1 cellular context compared by ENCODE assay signal in the genomic region with DNA sequence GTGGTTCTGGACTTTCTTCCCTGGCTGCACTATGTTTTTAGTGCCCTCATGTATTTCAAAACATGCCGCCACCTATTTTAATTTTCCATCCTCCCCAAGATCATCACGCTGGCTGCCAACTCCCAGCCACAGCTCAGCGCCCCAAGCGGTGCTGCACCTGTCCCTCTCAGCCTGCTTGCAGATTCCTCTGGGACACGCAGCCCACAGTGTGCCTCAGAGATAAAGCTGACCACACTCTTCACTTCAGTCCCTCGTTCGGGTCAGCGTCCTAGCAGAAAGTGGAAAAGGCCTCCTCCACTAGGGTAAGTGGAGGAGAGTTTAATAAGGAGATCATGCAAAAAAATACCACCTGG.
TF ChIP-seq lines count a peak whose summit lies in the region.

No MANE protein-coding gene starts in this region.

TF ChIP-seq in K562, 482 proteins besides CTCF, POLR2A, EP300 and RAD21 (continued from another document):
- TF ChIP-seq, protein P1, sequence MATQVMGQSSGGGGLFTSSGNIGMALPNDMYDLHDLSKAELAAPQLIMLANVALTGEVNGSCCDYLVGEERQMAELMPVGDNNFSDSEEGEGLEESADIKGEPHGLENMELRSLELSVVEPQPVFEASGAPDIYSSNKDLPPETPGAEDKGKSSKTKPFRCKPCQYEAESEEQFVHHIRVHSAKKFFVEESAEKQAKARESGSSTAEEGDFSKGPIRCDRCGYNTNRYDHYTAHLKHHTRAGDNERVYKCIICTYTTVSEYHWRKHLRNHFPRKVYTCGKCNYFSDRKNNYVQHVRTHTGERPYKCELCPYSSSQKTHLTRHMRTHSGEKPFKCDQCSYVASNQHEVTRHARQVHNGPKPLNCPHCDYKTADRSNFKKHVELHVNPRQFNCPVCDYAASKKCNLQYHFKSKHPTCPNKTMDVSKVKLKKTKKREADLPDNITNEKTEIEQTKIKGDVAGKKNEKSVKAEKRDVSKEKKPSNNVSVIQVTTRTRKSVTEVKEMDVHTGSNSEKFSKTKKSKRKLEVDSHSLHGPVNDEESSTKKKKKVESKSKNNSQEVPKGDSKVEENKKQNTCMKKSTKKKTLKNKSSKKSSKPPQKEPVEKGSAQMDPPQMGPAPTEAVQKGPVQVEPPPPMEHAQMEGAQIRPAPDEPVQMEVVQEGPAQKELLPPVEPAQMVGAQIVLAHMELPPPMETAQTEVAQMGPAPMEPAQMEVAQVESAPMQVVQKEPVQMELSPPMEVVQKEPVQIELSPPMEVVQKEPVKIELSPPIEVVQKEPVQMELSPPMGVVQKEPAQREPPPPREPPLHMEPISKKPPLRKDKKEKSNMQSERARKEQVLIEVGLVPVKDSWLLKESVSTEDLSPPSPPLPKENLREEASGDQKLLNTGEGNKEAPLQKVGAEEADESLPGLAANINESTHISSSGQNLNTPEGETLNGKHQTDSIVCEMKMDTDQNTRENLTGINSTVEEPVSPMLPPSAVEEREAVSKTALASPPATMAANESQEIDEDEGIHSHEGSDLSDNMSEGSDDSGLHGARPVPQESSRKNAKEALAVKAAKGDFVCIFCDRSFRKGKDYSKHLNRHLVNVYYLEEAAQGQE (CRISPR knock-in tag; IDR thresholded peaks at IDR 0.05; ENCODE audit: low read depth) = no peak
- no peak for TF ChIP-seq BDP1 (IDR thresholded peaks at IDR 0.05; ENCODE audit: insufficient read depth, insufficient read length)
- TF ChIP-seq ATF1 (CRISPR knock-in tag; IDR thresholded peaks at IDR 0.05) = no peak
- TF ChIP-seq ATF1 (tag; IDR thresholded peaks at IDR 0.05) = no peak
- TF ChIP-seq SREBF1 (IDR thresholded peaks at IDR 0.05; ENCODE audit: borderline replicate concordance, low read depth, low read length) = no peak
- TF ChIP-seq LCOR (CRISPR knock-in tag; IDR thresholded peaks at IDR 0.05) = no peak
- no peak for TF ChIP-seq NFIX (CRISPR knock-in tag; IDR thresholded peaks at IDR 0.05; ENCODE audit: low read depth)
- TF ChIP-seq POLR2AphosphoS5 (IDR thresholded peaks at IDR 0.05; ENCODE audit: control insufficient read depth, insufficient read depth, low read depth, low read length) = no peak
- TF ChIP-seq NCOA6 (IDR thresholded peaks at IDR 0.05) = no peak
- no peak for TF ChIP-seq RBM39 (optimal IDR thresholded peaks at IDR 0.05; ENCODE audit: low read depth, low read length)
- TF ChIP-seq SMARCA5 (IDR thresholded peaks at IDR 0.05) = no peak
